In the genomic region with DNA sequence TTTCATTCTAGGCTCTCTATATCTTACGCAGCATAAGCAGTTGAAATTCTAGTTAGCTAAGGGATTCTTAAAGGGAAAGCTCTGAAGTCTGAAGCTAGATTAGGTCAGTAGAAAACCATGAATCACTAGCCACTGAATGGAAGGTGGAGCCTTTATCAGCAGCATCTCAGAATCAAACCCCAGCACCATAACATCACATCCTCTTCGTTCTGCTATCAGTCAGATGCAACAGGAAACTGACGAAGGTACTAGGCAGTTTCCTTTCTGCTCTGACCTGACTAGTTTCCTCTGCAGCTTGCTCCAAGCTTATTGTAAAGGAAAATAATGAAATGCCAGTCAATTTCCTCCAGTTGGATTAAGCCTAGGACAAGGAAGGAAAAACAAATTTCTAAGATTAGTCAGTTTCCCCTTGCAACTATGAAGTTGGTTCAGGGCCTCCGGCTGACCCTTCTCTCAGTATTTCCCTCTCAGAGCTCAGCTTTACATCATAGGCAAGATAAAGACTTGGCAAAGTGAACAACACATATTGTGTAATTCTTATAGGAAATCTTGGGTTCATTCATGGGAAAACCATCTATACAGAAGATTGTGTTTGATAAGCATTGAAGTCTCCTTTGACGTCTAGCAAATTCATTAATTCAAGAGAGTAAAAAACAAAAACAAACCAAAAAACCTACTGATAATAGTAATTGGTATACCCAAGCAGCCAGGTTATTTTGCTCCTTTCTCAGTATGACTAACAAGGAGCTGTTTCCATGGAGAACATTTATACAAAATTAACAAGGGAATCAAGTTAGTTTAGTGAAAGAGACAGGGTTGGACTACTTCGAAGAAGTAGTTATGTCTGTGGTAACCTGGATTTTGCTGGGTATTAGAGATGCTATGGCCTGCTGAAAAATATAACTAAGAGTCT, we compare ENCODE assay signal across 8 cellular contexts. TPM values are rescaled to one million over a fixed set of nuclear protein-coding genes. Genes with fewer than 3 reads are reported as not detected.
A peak's percentile ranks its signal among the peaks of the same experiment; 100 is the strongest.
DNase-seq lines count a peak whose midpoint lies in the region; ATAC-seq and TF ChIP-seq lines count a peak whose summit lies in the region.

No MANE protein-coding gene starts in this region.

- no peaks in the 10 kb centered on the region for H4K20me1 ChIP-seq in DND-41 (ENCODE audit: insufficient read depth, low read length)

- H3K4me2 ChIP-seq in DND-41 (ENCODE audit: insufficient read depth, low read length) = peak overlapping the region; percentile 50

- H3K4me3 ChIP-seq in DND-41 (ENCODE audit: low read depth in 1 of 2, low read length in 2 of 2) (peak overlapping the region in 1 of 2 experiments; percentile 15; a peak in 1 of 4 replicates), skeletal muscle tissue (ENCODE audit: low read length in 3 of 3) (no peak overlapping the region)

- H3K79me2 ChIP-seq in DND-41 (ENCODE audit: insufficient read depth, low read length) = no peaks in the 10 kb centered on the region

- ATAC-seq in DND-41 (ENCODE audit: insufficient read depth, low read depth) (peak; percentile 99), GM21526 (IDR thresholded peaks at IDR 0.05; ENCODE audit: low FRiP score, unreplicated experiment) (peak; percentile 95)

- DNase-seq in DND-41 = peak; percentile 73
- peak; percentile 56 to 71 for DNase-seq in Kasumi-1 (lab: John Stamatoyannopoulos, UW)
- DNase-seq in activated CD8-positive, alpha-beta memory T cell treated with anti-CD3 and anti-CD28 coated beads, Interleukin-2, amount 50 U/mL, for 4 hours = peak; percentile 27
- peak; percentile 61 for DNase-seq in fibroblast of the conjunctiva (ENCODE audit: low read depth)
- DNase-seq in amygdala (lab: John Stamatoyannopoulos, UW) = no peak
- DNase-seq in iPS-NIHi7 (ENCODE audit: extremely low spot score) = no peak

- H3K27ac ChIP-seq in DND-41 (ENCODE audit: low read length) (peak overlapping the region; percentile 80), skeletal muscle tissue (ENCODE audit: low read depth, low read length) (peak overlapping the region; percentile 71)

- H3K27me3 ChIP-seq in DND-41 (ENCODE audit: insufficient read depth, low read length, poor library complexity) (no peaks in the 10 kb centered on the region), skeletal muscle tissue (ENCODE audit: control insufficient read depth in 3 of 3, insufficient read depth in 3 of 3, low read length in 3 of 3) (no peaks in the 10 kb centered on the region)

- H3K9me3 ChIP-seq in DND-41 (ENCODE audit: insufficient read depth, low read length, severe bottlenecking) = no peaks in the 10 kb centered on the region
- no peaks in the 10 kb centered on the region for H3K9me3 ChIP-seq in skeletal muscle tissue (ENCODE audit: control insufficient read depth in 3 of 3, low read length in 3 of 3)

- H3K36me3 ChIP-seq in DND-41 (ENCODE audit: insufficient read depth, low read length) (no peaks in the 10 kb centered on the region), skeletal muscle tissue (ENCODE audit: control insufficient read depth in 3 of 3, insufficient read depth in 3 of 3, low read length in 3 of 3) (no peaks in the 10 kb centered on the region)

- TF ChIP-seq CTCF in DND-41 (IDR thresholded peaks at IDR 0.05; ENCODE audit: borderline replicate concordance, extremely low read depth, low read length, poor library complexity, severe bottlenecking) = no peak

- H2AFZ ChIP-seq in DND-41 (ENCODE audit: low read depth, low read length) = peak overlapping the region; percentile 56

- H3K4me1 ChIP-seq in DND-41 (ENCODE audit: insufficient read depth, low read length) = peaks cover 22% of the 10 kb centered on the region
- H3K4me1 ChIP-seq in skeletal muscle tissue (ENCODE audit: control insufficient read depth in 3 of 3, insufficient read depth in 3 of 3, low read length in 3 of 3) = no peaks in the 10 kb centered on the region

- H3K9ac ChIP-seq in DND-41 (ENCODE audit: low read depth, low read length) = peak overlapping the region; percentile 34
- H3K9ac ChIP-seq in skeletal muscle tissue (ENCODE audit: low read depth in 1 of 3, low read length in 3 of 3) = no peak overlapping the region

RNA-seq across cellular contexts. Expression of a gene that starts 43.4 kb away (rescaled TPM):
- total RNA-seq in skeletal muscle tissue = 2.1 TPM

RNA-seq across cellular contexts. Expression of a gene that starts 45.8 kb away (rescaled TPM):
- total RNA-seq in skeletal muscle tissue = 42.8 TPM

Comparison
In these comparisons a context has a peak if more than half of its experiments do, and no peak if none do; other contexts are left out.
1. DNase-seq: peak in DND-41 (single experiment), Kasumi-1 (2 of 2), activated CD8-positive, alpha-beta memory T cell treated with anti-CD3 and anti-CD28 coated beads, Interleukin-2, amount 50 U/mL, for 4 hours (single experiment) and fibroblast of the conjunctiva (single experiment); none in amygdala (0 of 56) and iPS-NIHi7 (single experiment).